1 cellular context compared by ENCODE assay signal in genomic region chr15:92803852-92804609, GRCh38.
A peak's percentile ranks its signal among the peaks of the same experiment; 100 is the strongest.
TF ChIP-seq lines count a peak whose summit lies in the region.

No MANE protein-coding gene starts in this region.

TF ChIP-seq in HEK293, 187 proteins besides CTCF, POLR2A, EP300 and RAD21 (continued from another document and continues in another):
- TF ChIP-seq ZBTB49 (tag by site-specific recombination; IDR thresholded peaks at IDR 0.05; ENCODE audit: low read depth) (no peak), PRDM6 (tag by site-specific recombination; IDR thresholded peaks at IDR 0.05) (peak; percentile 87), SP3 (tag by site-specific recombination; IDR thresholded peaks at IDR 0.05) (peak; percentile 69), ZNF677 (tag by site-specific recombination; IDR thresholded peaks at IDR 0.05) (no peak), PRDM4 (tag by site-specific recombination; IDR thresholded peaks at IDR 0.05) (peak; percentile 51; the same call in 1 of the 2 replicates), ZSCAN30 (tag by site-specific recombination; IDR thresholded peaks at IDR 0.05) (no peak), IKZF3 (tag by site-specific recombination; IDR thresholded peaks at IDR 0.05) (peak; percentile 66), SETDB1 (IDR thresholded peaks at IDR 0.05; ENCODE audit: insufficient read length, low read length) (peak; percentile 50), ZNF394 (tag by site-specific recombination; IDR thresholded peaks at IDR 0.05; ENCODE audit: borderline replicate concordance) (0 out of 2 replicates have a peak, but pooled peaks have one; percentile 64), ZBTB10 (tag by site-specific recombination; IDR thresholded peaks at IDR 0.05) (no peak), MYNN (tag by site-specific recombination; IDR thresholded peaks at IDR 0.05; ENCODE audit: borderline replicate concordance) (peak; percentile 93), ZBTB21 (tag by site-specific recombination; IDR thresholded peaks at IDR 0.05) (peak; percentile 97), OSR2 (tag by site-specific recombination; IDR thresholded peaks at IDR 0.05) (peak; percentile 53), ZNF600 (tag by site-specific recombination; IDR thresholded peaks at IDR 0.05) (peak; percentile 94), ZNF2 (tag by site-specific recombination; IDR thresholded peaks at IDR 0.05) (0 out of 2 replicates have a peak, but pooled peaks have one; percentile 18), ZNF24 (tag by site-specific recombination; IDR thresholded peaks at IDR 0.05) (peak; percentile 57; the same call in 1 of the 2 replicates), TSHZ1 (tag by site-specific recombination; IDR thresholded peaks at IDR 0.05; ENCODE audit: borderline replicate concordance) (peak; percentile 63; the same call in 1 of the 2 replicates), ZNF146 (tag by site-specific recombination; IDR thresholded peaks at IDR 0.05) (peak; percentile 85), SCRT1 (tag by site-specific recombination; IDR thresholded peaks at IDR 0.05; ENCODE audit: borderline replicate concordance) (0 out of 2 replicates have a peak, but pooled peaks have one; percentile 24), ZNF558 (tag by site-specific recombination; IDR thresholded peaks at IDR 0.05) (peak; percentile 88), ZBTB26 (tag by site-specific recombination; optimal IDR thresholded peaks at IDR 0.05) (peak; percentile 28), GLIS2 (tag by site-specific recombination; IDR thresholded peaks at IDR 0.05) (peak; percentile 87), ZNF513 (tag by site-specific recombination; IDR thresholded peaks at IDR 0.05) (0 out of 2 replicates have a peak, but pooled peaks have one; percentile 25), HIC1 (tag by site-specific recombination; IDR thresholded peaks at IDR 0.05) (peak; percentile 91), ZNF362 (tag by site-specific recombination; IDR thresholded peaks at IDR 0.05) (no peak; the same call in 1 of the 2 replicates), ZNF692 (tag by site-specific recombination; IDR thresholded peaks at IDR 0.05) (peak; percentile 71), ZIC2 (tag by site-specific recombination; IDR thresholded peaks at IDR 0.05) (peak; percentile 54; the same call in 1 of the 2 replicates), ZNF416 (tag by site-specific recombination; IDR thresholded peaks at IDR 0.05) (0 out of 2 replicates have a peak, but pooled peaks have one; percentile 33), BCL11A (tag by site-specific recombination; IDR thresholded peaks at IDR 0.05; ENCODE audit: low read depth) (0 out of 2 replicates have a peak, but pooled peaks have one; percentile 26), GLI2 (tag by site-specific recombination; IDR thresholded peaks at IDR 0.05; ENCODE audit: borderline replicate concordance, low read depth) (no peak; the same call in 1 of the 2 replicates)
